2 cellular contexts compared by ENCODE assay signal in genomic region chr1:37259019-37259418, GRCh38.
TF ChIP-seq lines count a peak whose summit lies in the region.

No MANE protein-coding gene starts in this region.

TF ChIP-seq in SK-N-SH, 30 proteins besides CTCF, POLR2A, EP300 and RAD21 (continued from another document):
- TF ChIP-seq CHD2 (IDR thresholded peaks at IDR 0.05; ENCODE audit: low read length, partially characterized antibody), result no peak
- TF ChIP-seq USF2 (IDR thresholded peaks at IDR 0.05; ENCODE audit: borderline replicate concordance, low read depth, low read length), result no peak
- TF ChIP-seq EZH2phosphoT487 (IDR thresholded peaks at IDR 0.05; ENCODE audit: borderline replicate concordance, low read depth), result no peak
- no peak for TF ChIP-seq SMC3 (IDR thresholded peaks at IDR 0.05; ENCODE audit: low read depth, low read length)
- no peak for TF ChIP-seq MAX (IDR thresholded peaks at IDR 0.05; ENCODE audit: low read depth)
- no peak for TF ChIP-seq JUND (IDR thresholded peaks at IDR 0.05)
- no peak for TF ChIP-seq TAF1 (IDR thresholded peaks at IDR 0.05; ENCODE audit: borderline replicate concordance, low read depth, low read length)
- TF ChIP-seq PBX3 (IDR thresholded peaks at IDR 0.05), result no peak
- no peak for TF ChIP-seq TCF12 (IDR thresholded peaks at IDR 0.05)
- no peak for TF ChIP-seq NRF1 (IDR thresholded peaks at IDR 0.05; ENCODE audit: low read depth, low read length)
- TF ChIP-seq REST (IDR thresholded peaks at IDR 0.05; ENCODE audit: low read depth, low read length), result no peak
TF ChIP-seq in SK-N-SH: peak in this region for 0.

TF ChIP-seq in K562, 482 proteins besides CTCF, POLR2A, EP300 and RAD21 (continued from another document):
- no peak for TF ChIP-seq CBX1 (IDR thresholded peaks at IDR 0.05; ENCODE audit: low read depth)
- TF ChIP-seq CTCFL (IDR thresholded peaks at IDR 0.05; ENCODE audit: borderline replicate concordance, insufficient read depth, low read depth, low read length, poor library complexity, severe bottlenecking), result no peak
- TF ChIP-seq ZBTB8A (IDR thresholded peaks at IDR 0.05; ENCODE audit: partially characterized antibody), result no peak
- TF ChIP-seq ZNF12 (CRISPR knock-in tag; IDR thresholded peaks at IDR 0.05), result no peak
- no peak for TF ChIP-seq E2F3 (CRISPR knock-in tag; IDR thresholded peaks at IDR 0.05)
- peak; percentile 56; the same call in 1 of the 2 replicates for TF ChIP-seq BCOR (IDR thresholded peaks at IDR 0.05)
- TF ChIP-seq RBM25 (IDR thresholded peaks at IDR 0.05; ENCODE audit: low read depth, low read length, severe bottlenecking), result peak; percentile 84
- no peak for TF ChIP-seq CGGBP1 (CRISPR knock-in tag; IDR thresholded peaks at IDR 0.05)
